8 cellular contexts compared by ENCODE assay signal in the genomic region with DNA sequence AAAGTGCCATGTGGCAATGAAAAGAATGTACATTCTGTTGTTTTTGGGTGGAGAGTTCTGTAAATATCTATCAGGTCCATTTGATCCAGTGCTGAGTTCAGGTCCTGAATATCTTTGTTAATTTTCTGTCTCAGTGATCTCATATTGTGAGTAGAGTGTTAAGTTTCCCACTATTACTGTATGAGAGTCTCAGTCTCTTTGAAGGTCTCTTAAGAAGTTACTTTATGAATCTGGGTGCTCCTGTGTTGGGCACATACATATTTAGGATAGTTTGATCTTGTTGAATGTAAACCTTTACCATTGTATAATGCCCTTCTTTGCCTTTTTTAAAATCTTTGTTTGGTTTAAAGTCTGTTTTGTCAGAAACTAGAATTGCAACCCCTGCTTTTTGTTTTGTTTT.
DNase-seq lines count a peak whose midpoint lies in the region; ATAC-seq, FAIRE-seq and TF ChIP-seq lines count a peak whose summit lies in the region.
"Not testable (repeated sequence)": the region's sequence is repeated elsewhere in the genome, so short reads cannot be mapped to it uniquely, and the experiment has no call there.

No MANE protein-coding gene starts in this region.

- H3K27me3 ChIP-seq in CD4-positive, CD25-positive, alpha-beta regulatory T cell (ENCODE audit: control insufficient read depth, insufficient read depth, low read length); gastrocnemius medialis: not testable (repeated sequence)

- not testable (repeated sequence) for ATAC-seq in CD4-positive, CD25-positive, alpha-beta regulatory T cell (ENCODE audit: low read depth in 2 of 2); gastrocnemius medialis
- peak; percentile 69 to 91 for ATAC-seq in activated T-cell treated with anti-CD3 and anti-CD28 coated beads, Interleukin-2, amount 50 U/mL, for 72 hours (replicated peaks in 1 of 2)
- ATAC-seq in stimulated activated naive CD8-positive, alpha-beta T cell treated with anti-CD3 and anti-CD28 coated beads, Interleukin-15, amount 100 ng/mL, for 72 hours: peak; percentile 85

- H3K27me3 Mint-ChIP-seq in CD4-positive, CD25-positive, alpha-beta regulatory T cell; activated CD4-positive, alpha-beta T cell treated with anti-CD3 and anti-CD28 coated beads, Interleukin-2, amount 10 ng/mL, durations not matched to agents 24 days and 14 days; activated T-cell treated with anti-CD3 and anti-CD28 coated beads, Interleukin-2, amount 50 U/mL, for 72 hours (ENCODE audit: low read depth); activated naive CD8-positive, alpha-beta T cell; chondrocyte (ENCODE audit: low read depth); stimulated activated naive CD8-positive, alpha-beta T cell treated with anti-CD3 and anti-CD28 coated beads, Interleukin-15, amount 100 ng/mL, for 72 hours: not testable (repeated sequence)

- not testable (repeated sequence) for H3K4me3 ChIP-seq in CD4-positive, CD25-positive, alpha-beta regulatory T cell (ENCODE audit: low read depth, low read length); gastrocnemius medialis

- peak overlapping the region; percentile 5 to 53 (median 6) for H3K27ac Mint-ChIP-seq in CD4-positive, CD25-positive, alpha-beta regulatory T cell
- peak overlapping the region; percentile 38 for H3K27ac Mint-ChIP-seq in activated CD4-positive, alpha-beta T cell treated with anti-CD3 and anti-CD28 coated beads, Interleukin-2, amount 10 ng/mL, durations not matched to agents 24 days and 14 days
- peak overlapping the region; percentile 7 for H3K27ac Mint-ChIP-seq in activated T-cell treated with anti-CD3 and anti-CD28 coated beads, Interleukin-2, amount 50 U/mL, for 72 hours
- H3K27ac Mint-ChIP-seq in activated naive CD8-positive, alpha-beta T cell: peak overlapping the region; percentile 54
- H3K27ac Mint-ChIP-seq in chondrocyte (ENCODE audit: unreplicated experiment): peak overlapping the region; percentile 53
- H3K27ac Mint-ChIP-seq in stimulated activated naive CD8-positive, alpha-beta T cell treated with anti-CD3 and anti-CD28 coated beads, Interleukin-15, amount 100 ng/mL, for 72 hours: not testable (repeated sequence)

- not testable (repeated sequence) for H3K9me3 ChIP-seq in CD4-positive, CD25-positive, alpha-beta regulatory T cell (ENCODE audit: control insufficient read depth in 2 of 2, low read length in 2 of 2); gastrocnemius medialis

- H3K4me1 Mint-ChIP-seq in CD4-positive, CD25-positive, alpha-beta regulatory T cell: peaks cover 20 to 52% (median 39%) of the 10 kb centered on the region in 4 donors
- peaks cover 15% of the 10 kb centered on the region for H3K4me1 Mint-ChIP-seq in activated CD4-positive, alpha-beta T cell treated with anti-CD3 and anti-CD28 coated beads, Interleukin-2, amount 10 ng/mL, durations not matched to agents 24 days and 14 days
- peaks cover 47% of the 10 kb centered on the region for H3K4me1 Mint-ChIP-seq in activated T-cell treated with anti-CD3 and anti-CD28 coated beads, Interleukin-2, amount 50 U/mL, for 72 hours (ENCODE audit: low read depth)
- peaks cover 55% of the 10 kb centered on the region for H3K4me1 Mint-ChIP-seq in activated naive CD8-positive, alpha-beta T cell (ENCODE audit: low read depth)
- H3K4me1 Mint-ChIP-seq in chondrocyte (ENCODE audit: low read depth): peaks cover 42% of the 10 kb centered on the region
- H3K4me1 Mint-ChIP-seq in stimulated activated naive CD8-positive, alpha-beta T cell treated with anti-CD3 and anti-CD28 coated beads, Interleukin-15, amount 100 ng/mL, for 72 hours: peaks cover 31% of the 10 kb centered on the region

- not testable (repeated sequence) for H3K4me1 ChIP-seq in CD4-positive, CD25-positive, alpha-beta regulatory T cell (ENCODE audit: control insufficient read depth, insufficient read depth, low read length, poor library complexity, severe bottlenecking)
- H3K4me1 ChIP-seq in gastrocnemius medialis: peaks cover 52 to 55% of the 10 kb centered on the region in 2 donors

- peaks cover 13% of the 10 kb centered on the region for H3K36me3 Mint-ChIP-seq in CD4-positive, CD25-positive, alpha-beta regulatory T cell
- H3K36me3 Mint-ChIP-seq in activated CD4-positive, alpha-beta T cell treated with anti-CD3 and anti-CD28 coated beads, Interleukin-2, amount 10 ng/mL, durations not matched to agents 24 days and 14 days (ENCODE audit: low read depth): peaks cover 22% of the 10 kb centered on the region
- H3K36me3 Mint-ChIP-seq in activated T-cell treated with anti-CD3 and anti-CD28 coated beads, Interleukin-2, amount 50 U/mL, for 72 hours (ENCODE audit: insufficient read depth in 2 of 2); chondrocyte (ENCODE audit: low read depth): not testable (repeated sequence)
- peaks cover 12% of the 10 kb centered on the region for H3K36me3 Mint-ChIP-seq in activated naive CD8-positive, alpha-beta T cell

- H3K27ac ChIP-seq in CD4-positive, CD25-positive, alpha-beta regulatory T cell (ENCODE audit: insufficient read depth, low read length, poor library complexity, severe bottlenecking): not testable (repeated sequence)
- peak overlapping the region; percentile 55 to 80 (median 74) for H3K27ac ChIP-seq in gastrocnemius medialis

- in situ Hi-C loops in gastrocnemius medialis (cut with MboI; ENCODE audit: low sequenced_read_pairs in 4 of 4): not testable (repeated sequence)

- H3K9me3 Mint-ChIP-seq in CD4-positive, CD25-positive, alpha-beta regulatory T cell; activated CD4-positive, alpha-beta T cell treated with anti-CD3 and anti-CD28 coated beads, Interleukin-2, amount 10 ng/mL, durations not matched to agents 24 days and 14 days; activated T-cell treated with anti-CD3 and anti-CD28 coated beads, Interleukin-2, amount 50 U/mL, for 72 hours; activated naive CD8-positive, alpha-beta T cell (ENCODE audit: low read depth); stimulated activated naive CD8-positive, alpha-beta T cell treated with anti-CD3 and anti-CD28 coated beads, Interleukin-15, amount 100 ng/mL, for 72 hours: not testable (repeated sequence)
- peaks cover 15% of the 10 kb centered on the region for H3K9me3 Mint-ChIP-seq in chondrocyte (ENCODE audit: low read depth)

- not testable (repeated sequence) for H3K36me3 ChIP-seq in CD4-positive, CD25-positive, alpha-beta regulatory T cell (ENCODE audit: control insufficient read depth, insufficient read depth, low read length); gastrocnemius medialis

- FAIRE-seq in H54 (lab: Jason Lieb, UNC): peak; percentile 68

- intact Hi-C loops in activated CD4-positive, alpha-beta T cell treated with anti-CD3 and anti-CD28 coated beads, Interleukin-2, amount 10 ng/mL, durations not matched to agents 24 days and 14 days (cut with micrococcal nuclease): loop anchor here (5.0 kb wide), 1 partner anchor 86 kb away; no protein-coding TSS in a partner anchor
- intact Hi-C loops in gastrocnemius medialis (cut with DNase I; ENCODE audit: low total_unique reads): not testable (repeated sequence)

- DNase-seq in CD4-positive, CD25-positive, alpha-beta regulatory T cell; H54 (ENCODE audit: insufficient read length, low spot score); activated CD4-positive, alpha-beta T cell treated with anti-CD3 and anti-CD28 coated beads, Interleukin-2, amount 10 ng/mL, durations not matched to agents 24 days and 14 days; activated T-cell treated with anti-CD3 and anti-CD28 coated beads, Interleukin-2, amount 50 U/mL, for 72 hours; chondrocyte (ENCODE audit: low spot score); gastrocnemius medialis; stimulated activated naive CD8-positive, alpha-beta T cell treated with anti-CD3 and anti-CD28 coated beads, Interleukin-15, amount 100 ng/mL, for 72 hours: not testable (repeated sequence)

- not testable (repeated sequence) for TF ChIP-seq CTCF in chondrocyte (IDR thresholded peaks at IDR 0.05); gastrocnemius medialis (IDR thresholded peaks at IDR 0.05 in 4 of 5, conservative IDR thresholded peaks at IDR 0.05 in 1 of 5)

- not testable (repeated sequence) for H3K4me3 Mint-ChIP-seq in CD4-positive, CD25-positive, alpha-beta regulatory T cell; activated CD4-positive, alpha-beta T cell treated with anti-CD3 and anti-CD28 coated beads, Interleukin-2, amount 10 ng/mL, durations not matched to agents 24 days and 14 days; activated naive CD8-positive, alpha-beta T cell; chondrocyte (ENCODE audit: unreplicated experiment); stimulated activated naive CD8-positive, alpha-beta T cell treated with anti-CD3 and anti-CD28 coated beads, Interleukin-15, amount 100 ng/mL, for 72 hours
- H3K4me3 Mint-ChIP-seq in activated T-cell treated with anti-CD3 and anti-CD28 coated beads, Interleukin-2, amount 50 U/mL, for 72 hours: peak overlapping the region in 1 of 2 donors; percentile 23

- TF ChIP-seq POLR2A in H54 (IDR thresholded peaks at IDR 0.05; ENCODE audit: low read depth, low read length); gastrocnemius medialis (IDR thresholded peaks at IDR 0.05): not testable (repeated sequence)
